8 cellular contexts compared by ENCODE assay signal in genomic region chr7:76118253-76119036, GRCh38.
DNase-seq lines count a peak whose midpoint lies in the region; ATAC-seq, FAIRE-seq and TF ChIP-seq lines count a peak whose summit lies in the region.
"Not testable (repeated sequence)": the region's sequence is repeated elsewhere in the genome, so short reads cannot be mapped to it uniquely, and the experiment has no call there.

No MANE protein-coding gene starts in this region.

- BruUV-seq in GM12878 (replicated peaks; lab: Mats Ljungman, UMichigan) = not testable (repeated sequence)

- SMC1A ChIA-PET in GM12878 (lab: Charles Lee; ENCODE audit: uncharacterized antibody, unreplicated experiment) = not testable (repeated sequence)

- not testable (repeated sequence) for H4K20me1 ChIP-seq in GM12878 (ENCODE audit: control insufficient read depth, insufficient read depth)

- H3K27ac ChIP-seq in GM12878 (ENCODE audit: control insufficient read depth, insufficient read depth); upper lobe of right lung: not testable (repeated sequence)
- H3K27ac ChIP-seq in liver (ENCODE audit: low read depth in 1 of 2, low read length in 2 of 2) = peak overlapping the region; percentile 74 to 79

- H2AFZ ChIP-seq in GM12878 (ENCODE audit: control insufficient read depth, low read depth, low read length) = not testable (repeated sequence)

- H3K4me1 ChIP-seq in GM12878 (ENCODE audit: control insufficient read depth, insufficient read depth, low read length); upper lobe of right lung: not testable (repeated sequence)
- peaks cover 0 to 14% (median 6%) of the 10 kb centered on the region in 4 donors for H3K4me1 ChIP-seq in liver (ENCODE audit: control insufficient read depth in 4 of 4, insufficient read depth in 4 of 4, low read length in 3 of 4)

- H3K9me3 ChIP-seq in GM12878 (replicated peaks; ENCODE audit: control insufficient read depth, insufficient read depth, low read length); liver (ENCODE audit: control insufficient read depth in 4 of 4, low read length in 3 of 4); upper lobe of right lung: not testable (repeated sequence)

- not testable (repeated sequence) for H3K9ac ChIP-seq in GM12878 (ENCODE audit: control insufficient read depth, insufficient read depth, low read length); liver (ENCODE audit: low read depth in 1 of 2, low read length in 2 of 2)

- H3K4me3 ChIP-seq in GM12878; fibroblast of pulmonary artery (replicated peaks; ENCODE audit: low read depth, low read length); liver (ENCODE audit: low read depth in 1 of 3, low read length in 3 of 3); upper lobe of right lung: not testable (repeated sequence)

- H3K79me2 ChIP-seq in GM12878 (ENCODE audit: control insufficient read depth, insufficient read depth, low read length) = not testable (repeated sequence)

- TF ChIP-seq RAD21 in GM12878 (IDR thresholded peaks at IDR 0.05; ENCODE audit: insufficient read depth, low read depth, low read length) = not testable (repeated sequence)
- peak in 1 of 2 donors; percentile 49 for TF ChIP-seq RAD21 in liver (IDR thresholded peaks at IDR 0.05)

- 0 out of 3 replicates have a peak, but pooled peaks have one; percentile 34 for ATAC-seq in GM12878
- peak; percentile 43 for ATAC-seq in upper lobe of right lung

- H3K27me3 ChIP-seq in GM12878 (replicated peaks in 1 of 2; ENCODE audit: control insufficient read depth in 2 of 2, insufficient read depth in 2 of 2, low read length in 1 of 2); liver (ENCODE audit: control insufficient read depth in 4 of 4, insufficient read depth in 4 of 4, low read length in 3 of 4); upper lobe of right lung: not testable (repeated sequence)

- TF ChIP-seq EP300 in GM12878 (IDR thresholded peaks at IDR 0.05; ENCODE audit: borderline replicate concordance in 1 of 2, control insufficient read depth in 1 of 2, low read depth in 2 of 2, low read length in 2 of 2) = not testable (repeated sequence)

- CTCF ChIA-PET in GM12878 (lab: Yijun Ruan, JAX) = not testable (repeated sequence)

- 51% methylated on average over 6 of the region's 8 CpGs for WGBS in GM12878 (ENCODE audit: insufficient coverage, insufficient replicate concordance, low lambda C conversion rate, missing lambda C conversion rate)
- WGBS in liver = 58% methylated on average over 8 of the region's 8 CpGs

- DNase-seq in H54 (ENCODE audit: insufficient read length, low spot score); GM12878 (ENCODE audit: low read depth, low spot score); upper lobe of right lung: not testable (repeated sequence)
- DNase-seq in NCI-H146 treated with DMSO at 0.1 percent for 48 hours (lab: John Stamatoyannopoulos, UW; ENCODE audit: unreplicated experiment) (peak; percentile 45), NCI-H748 treated with DMSO at 0.1 percent for 48 hours (lab: John Stamatoyannopoulos, UW) (peak; percentile 21), SK-MEL-5 (ENCODE audit: low read depth, low spot score) (peak; percentile 41), fibroblast of pulmonary artery (ENCODE audit: low read depth) (peak; percentile 10)

- RAD21 ChIA-PET in GM12878 (lab: Charles Lee; ENCODE audit: unreplicated experiment) = interaction anchor here (0.7 kb wide), 1 partner anchor 81 kb away, joined by 3 read pairs; no protein-coding TSS in a partner anchor

- TF ChIP-seq CTCF in GM12878 (IDR thresholded peaks at IDR 0.05 in 2 of 3, conservative IDR thresholded peaks at IDR 0.05 in 1 of 3; ENCODE audit: control insufficient read depth in 2 of 3, extremely low read depth in 1 of 3, insufficient read depth in 1 of 3, low read depth in 3 of 3, low read length in 3 of 3); fibroblast of pulmonary artery (IDR thresholded peaks at IDR 0.05; ENCODE audit: low read length, missing control alignments); upper lobe of right lung (IDR thresholded peaks at IDR 0.05): not testable (repeated sequence)
- TF ChIP-seq CTCF in liver (IDR thresholded peaks at IDR 0.05; ENCODE audit: low read depth, low read length, missing input control) = peak; percentile 24

- intact Hi-C loops in GM12878 (cut with micrococcal nuclease; ENCODE audit: unreplicated experiment); upper lobe of right lung (cut with DNase I): not testable (repeated sequence)

- not testable (repeated sequence) for TF ChIP-seq POLR2A in H54 (IDR thresholded peaks at IDR 0.05; ENCODE audit: low read depth, low read length); GM12878 (IDR thresholded peaks at IDR 0.05; ENCODE audit: low read depth, low read length)

- not testable (repeated sequence) for H3K4me2 ChIP-seq in GM12878 (ENCODE audit: control insufficient read depth, insufficient read depth)

- not testable (repeated sequence) for H3K36me3 ChIP-seq in GM12878 (ENCODE audit: control insufficient read depth in 2 of 2, insufficient read depth in 2 of 2, low read length in 1 of 2); liver (ENCODE audit: control insufficient read depth in 4 of 4, insufficient read depth in 3 of 4, low read depth in 1 of 4, low read length in 3 of 4); upper lobe of right lung

- in situ Hi-C loops in SK-MEL-5 (cut with HindIII; ENCODE audit: low pct_unique_long_range_greater_than_20kb, low sequenced_read_pairs); GM12878 (cut with MboI): not testable (repeated sequence)

- POLR2A ChIA-PET in GM12878 (lab: Charles Lee) = not testable (repeated sequence)

- peak; percentile 52 for FAIRE-seq in H54 (lab: Jason Lieb, UNC)
- FAIRE-seq in GM12878 (lab: Jason Lieb, UNC) = not testable (repeated sequence)

TF ChIP-seq in liver, 16 proteins besides CTCF, POLR2A, EP300 and RAD21:
- TF ChIP-seq HNF4A (conservative IDR thresholded peaks at IDR 0.05) (peak; percentile 68 to 72), REST (IDR thresholded peaks at IDR 0.05) (peak; percentile 23), RXRA (IDR thresholded peaks at IDR 0.05) (peak; percentile 32 to 55), YY1 (IDR thresholded peaks at IDR 0.05) (peak; percentile 69), SP1 (IDR thresholded peaks at IDR 0.05) (peak; percentile 66), ATF3 (IDR thresholded peaks at IDR 0.05) (peak; percentile 82), JUND (IDR thresholded peaks at IDR 0.05) (peak; percentile 93)
